In genomic region chr1:203544485-203544884, GRCh38 we compare ENCODE assay signal across 20 cellular contexts. TPM values are rescaled to one million over a fixed set of nuclear protein-coding genes. Genes with fewer than 3 reads are reported as not detected.
"Had no signal": no experiment of that assay in that cellular context is flagged by ENCODE, and none has a peak within 500 bp of the region (broad histone marks: within the 10 kb centered on the region; RNA-seq: fewer than 3 reads in every experiment).

No MANE protein-coding gene starts in this region.

- H3K27ac Mint-ChIP-seq: activated naive CD8-positive, alpha-beta T cell treated with anti-CD3 and anti-CD28 coated beads, Interleukin-2, amount 10 ng/mL, durations not matched to agents 7 days and 5 days; activated T-helper 1 cell treated with anti-CD3 and anti-CD28 coated beads, Interleukin-12 subunit alpha, Interleukin-12 subunit beta, Interleukin-2, Interleukin-4 antibody, amounts not matched to agents 30 ng/mL and 10 ng/mL and 1 ng/mL, durations not matched to agents 14 hours and 24 hours and 36 hours; immature natural killer cell; naive thymus-derived CD4-positive, alpha-beta T cell had no signal

- DNase-seq: activated CD4-positive, CD25-positive, alpha-beta regulatory T cell treated with anti-CD3 and anti-CD28 coated beads, Interleukin-2, amount 50 U/mL, for 72 hours; activated naive CD4-positive, alpha-beta T cell; activated naive CD8-positive, alpha-beta T cell treated with anti-CD3 and anti-CD28 coated beads, Interleukin-2, amount 10 ng/mL, durations not matched to agents 7 days and 5 days; brain microvascular endothelial cell; glutamatergic neuron; immature natural killer cell; naive thymus-derived CD4-positive, alpha-beta T cell; ovary; stimulated activated CD4-positive, alpha-beta T cell treated with anti-CD3 and anti-CD28 coated beads, Interleukin-12 subunit alpha, Interleukin-12 subunit beta, amount 100 ng/mL, for 4 hours; stimulated activated CD4-positive, alpha-beta T cell treated with anti-CD3 and anti-CD28 coated beads, Interleukin-2, amount 100 ng/mL, for 24 hours; T-helper 9 cell; tibial artery had no signal

- H3K9me3 Mint-ChIP-seq: activated naive CD8-positive, alpha-beta T cell treated with anti-CD3 and anti-CD28 coated beads, Interleukin-2, amount 10 ng/mL, durations not matched to agents 7 days and 5 days; activated T-helper 1 cell treated with anti-CD3 and anti-CD28 coated beads, Interleukin-12 subunit alpha, Interleukin-12 subunit beta, Interleukin-2, Interleukin-4 antibody, amounts not matched to agents 30 ng/mL and 10 ng/mL and 1 ng/mL, durations not matched to agents 14 hours and 24 hours and 36 hours; central memory CD8-positive, alpha-beta T cell; immature natural killer cell; naive thymus-derived CD4-positive, alpha-beta T cell had no signal

- H3K4me3 ChIP-seq: coronary artery, esophagus muscularis mucosa, ovary, tibial artery had no signal

- H3K27me3 ChIP-seq: brain microvascular endothelial cell, esophagus muscularis mucosa, ovary, tibial artery had no signal

- ATAC-seq: naive thymus-derived CD4-positive, alpha-beta T cell had no signal

- H3K4me3 Mint-ChIP-seq: activated naive CD8-positive, alpha-beta T cell treated with anti-CD3 and anti-CD28 coated beads, Interleukin-2, amount 10 ng/mL, durations not matched to agents 7 days and 5 days; activated T-helper 1 cell treated with anti-CD3 and anti-CD28 coated beads, Interleukin-12 subunit alpha, Interleukin-12 subunit beta, Interleukin-2, Interleukin-4 antibody, amounts not matched to agents 30 ng/mL and 10 ng/mL and 1 ng/mL, durations not matched to agents 14 hours and 24 hours and 36 hours; central memory CD8-positive, alpha-beta T cell; immature natural killer cell; naive thymus-derived CD4-positive, alpha-beta T cell had no signal

- H3K9me3 ChIP-seq: esophagus muscularis mucosa, ovary, tibial artery had no signal

- H3K36me3 ChIP-seq: brain microvascular endothelial cell, esophagus muscularis mucosa, ovary, tibial artery had no signal

- H3K36me3 Mint-ChIP-seq: activated naive CD8-positive, alpha-beta T cell treated with anti-CD3 and anti-CD28 coated beads, Interleukin-2, amount 10 ng/mL, durations not matched to agents 7 days and 5 days; immature natural killer cell; naive thymus-derived CD4-positive, alpha-beta T cell had no signal

- H3K4me1 Mint-ChIP-seq: central memory CD8-positive, alpha-beta T cell had no signal

- H3K27ac ChIP-seq: brain microvascular endothelial cell, coronary artery, ovary, tibial artery had no signal

RNA-seq across cellular contexts. Expression of gene OPTC, which starts 50.5 kb away (rescaled TPM):
- total RNA-seq: activated CD8-positive, alpha-beta memory T cell treated with anti-CD3 and anti-CD28 coated beads for 36 hours; activated naive CD8-positive, alpha-beta T cell treated with anti-CD3 and anti-CD28 coated beads, Interleukin-2, amount 10 ng/mL, durations not matched to agents 7 days and 5 days; activated T-helper 1 cell treated with anti-CD3 and anti-CD28 coated beads, Interleukin-12 subunit alpha, Interleukin-12 subunit beta, Interleukin-2, Interleukin-4 antibody, amounts not matched to agents 30 ng/mL and 10 ng/mL and 1 ng/mL, durations not matched to agents 14 hours and 24 hours and 36 hours; esophagus muscularis mucosa; lung microvascular endothelial cell; mononuclear cell; naive thymus-derived CD4-positive, alpha-beta T cell; ovary; pulmonary artery endothelial cell had no signal
- polyA plus RNA-seq: immature natural killer cell; naive thymus-derived CD4-positive, alpha-beta T cell had no signal
